8 cellular contexts compared by ENCODE assay signal in the genomic region with DNA sequence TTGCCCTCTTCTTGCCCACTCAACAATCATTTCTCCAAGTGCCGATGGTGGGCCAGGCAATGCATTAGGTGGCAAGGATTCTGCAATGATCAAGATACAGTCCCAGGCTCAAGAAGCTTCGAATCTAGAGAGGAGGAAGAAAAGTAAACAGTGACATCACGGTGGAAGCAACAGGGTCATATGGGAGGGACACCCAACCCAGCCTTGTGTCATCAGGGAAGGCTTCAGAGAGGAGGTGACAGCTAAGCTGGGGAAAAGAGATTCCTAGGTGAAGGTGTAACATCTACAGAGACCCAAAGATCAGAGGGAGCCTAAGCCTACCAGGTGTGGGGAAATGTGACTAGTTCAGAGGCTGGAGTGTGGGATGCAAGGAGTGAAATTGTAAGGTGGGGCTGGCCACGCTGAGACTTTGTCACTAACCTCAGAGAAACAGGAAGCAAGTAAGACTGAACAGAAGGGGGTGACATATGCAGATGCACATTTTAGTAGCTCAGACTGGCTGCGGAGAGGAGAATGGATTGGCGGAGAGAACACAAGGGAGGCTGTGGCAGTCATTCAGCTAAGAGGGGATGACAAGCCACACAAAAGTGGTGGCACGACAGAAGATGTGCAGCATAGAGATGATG.
DNase-seq lines count a peak whose midpoint lies in the region; ATAC-seq lines count a peak whose summit lies in the region.

No MANE protein-coding gene starts in this region.

- DNase-seq in activated CD8-positive, alpha-beta memory T cell treated with anti-CD3 and anti-CD28 coated beads, Interleukin-2, amount 50 U/mL, for 48 hours: peak; percentile 71
- no peak for DNase-seq in sciatic nerve (ENCODE audit: low spot score)
- no peak for DNase-seq in nucleus accumbens (lab: John Stamatoyannopoulos, UW)
- no peak for DNase-seq in NCI-H526 (lab: John Stamatoyannopoulos, UW)
- no peak for DNase-seq in occipital lobe (lab: John Stamatoyannopoulos, UW)
- no peak for DNase-seq in posterior cingulate gyrus

- intact Hi-C loops in sciatic nerve (cut with DNase I): no loop called here
- intact Hi-C loops in posterior cingulate gyrus (cut with DNase I): no loop called here

- ATAC-seq in GM19452 (IDR thresholded peaks at IDR 0.05; ENCODE audit: unreplicated experiment): peak; percentile 61
- peak; percentile 71 for ATAC-seq in HG03432 (IDR thresholded peaks at IDR 0.05; ENCODE audit: unreplicated experiment)
- peak; percentile 14 for ATAC-seq in sciatic nerve

Comparison
In these comparisons a context has a peak if more than half of its experiments do, and no peak if none do; other contexts are left out.
1. ATAC-seq: peak in every context shown above with its lines; median percentile 71 in HG03432; 61 in GM19452; 14 in sciatic nerve.